Comparison of ENCODE assay signal across 19 cellular contexts in the genomic region with DNA sequence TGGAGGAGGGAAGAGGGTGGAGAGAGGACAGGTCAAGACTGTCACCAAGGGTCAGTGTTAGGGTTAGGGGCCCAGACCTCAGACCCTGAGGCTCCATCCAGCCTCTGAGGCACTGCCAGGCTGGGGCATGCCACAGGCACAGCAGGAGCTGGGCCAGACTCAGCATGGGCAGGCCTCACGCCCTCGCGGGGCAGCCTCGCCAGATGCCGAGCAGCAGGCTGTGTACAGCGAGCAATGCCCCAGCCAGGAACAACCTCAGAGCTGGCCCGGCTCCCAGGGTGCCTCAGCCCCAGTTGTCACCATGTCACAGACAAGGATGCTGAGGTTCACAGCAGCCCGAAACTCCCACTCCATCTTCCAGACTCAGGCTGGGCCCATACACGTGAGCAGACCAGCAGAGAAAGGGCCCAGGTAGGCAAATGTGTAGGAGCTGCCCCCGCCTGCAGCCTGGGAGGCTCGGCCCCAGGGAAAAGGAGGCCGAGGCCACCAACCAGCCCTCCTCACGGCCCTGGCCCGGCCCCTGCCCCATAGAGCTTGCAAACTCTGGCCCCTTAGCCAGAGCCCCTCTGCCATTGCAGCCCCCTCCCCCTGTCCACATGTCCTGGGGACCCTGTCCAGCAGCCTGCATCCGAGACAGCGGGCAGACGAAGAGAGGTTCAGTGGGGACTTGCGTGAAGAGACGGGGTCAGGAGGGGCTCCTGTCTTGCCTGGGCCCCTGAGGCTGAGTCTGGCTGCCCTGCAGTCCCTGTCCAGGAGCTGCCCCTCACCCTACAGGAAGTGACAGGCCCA. TPM values are rescaled to one million over a fixed set of nuclear protein-coding genes. Genes with fewer than 3 reads are reported as not detected.
DNase-seq lines count a peak whose midpoint lies in the region; ATAC-seq and TF ChIP-seq lines count a peak whose summit lies in the region.
"Had no signal": no experiment of that assay in that cellular context is flagged by ENCODE, and none has a peak within 500 bp of the region (broad histone marks: within the 10 kb centered on the region; RNA-seq: fewer than 3 reads in every experiment).

No MANE protein-coding gene starts in this region.

- TF ChIP-seq CTCF in hepatocyte (IDR thresholded peaks at IDR 0.05; ENCODE audit: poor library complexity) (no peak), GM10248 (IDR thresholded peaks at IDR 0.05; ENCODE audit: control extremely low read depth, extremely low read depth, low read depth, missing control alignments) (no peak)

- no peak overlapping the region for H2AFZ ChIP-seq in hepatocyte

- H3K36me3 ChIP-seq in hepatocyte (replicated peaks; ENCODE audit: insufficient read depth, low read depth) (no peaks in the 10 kb centered on the region), aorta (ENCODE audit: control insufficient read depth in 1 of 2, insufficient read depth in 2 of 2, low read length in 1 of 2) (no peaks in the 10 kb centered on the region)

- peak; percentile 30 for ATAC-seq in aorta (ENCODE audit: low FRiP score)
- ATAC-seq: stimulated activated naive CD8-positive, alpha-beta T cell treated with anti-CD3 and anti-CD28 coated beads, Interleukin-15, amount 100 ng/mL, for 72 hours had no signal

- POLR2A ChIA-PET in GM10248 (lab: Yijun Ruan, JAX), result no interaction called here

- H3K27ac ChIP-seq in hepatocyte (peak overlapping the region; percentile 58), aorta (ENCODE audit: low read depth in 1 of 2, low read length in 2 of 2) (peak overlapping the region in 1 of 2 donors; percentile 43)
- H3K27ac ChIP-seq: 22Rv1 had no signal

- WGBS in hepatocyte (ENCODE audit: low lambda C conversion rate, missing lambda C conversion rate), result 88% methylated on average over 18 of the region's 19 CpGs
- WGBS in aorta, 2 donors, result 40 to 41% methylated on average over 18 to 19 of the region's 19 CpGs

- H3K4me2 ChIP-seq in hepatocyte, result no peak overlapping the region

- H3K4me1 ChIP-seq in hepatocyte (ENCODE audit: insufficient read depth), result peaks cover 36% of the 10 kb centered on the region
- no peaks in the 10 kb centered on the region for H3K4me1 ChIP-seq in aorta (ENCODE audit: control insufficient read depth in 1 of 2, insufficient read depth in 2 of 2, low read length in 2 of 2)

- H3K4me3 ChIP-seq in hepatocyte (no peak overlapping the region), aorta (ENCODE audit: low read length in 2 of 2) (no peak overlapping the region)

- H3K27me3 ChIP-seq in hepatocyte, result no peaks in the 10 kb centered on the region
- H3K27me3 ChIP-seq in aorta (ENCODE audit: control insufficient read depth in 1 of 2, insufficient read depth in 2 of 2, low read length in 1 of 2), result no peaks in the 10 kb centered on the region

- CTCF ChIA-PET in GM10248 (lab: Yijun Ruan, JAX), result no interaction called here

- intact Hi-C loops in aorta (cut with DNase I), result no loop called here

- DNase-seq in DMS53 (lab: John Stamatoyannopoulos, UW), result peak; percentile 10
- no peak for DNase-seq in DMS53 treated with DMSO at 0.1 percent for 48 hours (lab: John Stamatoyannopoulos, UW; ENCODE audit: unreplicated experiment)
- peak; percentile 21 for DNase-seq in astrocyte of the hippocampus (ENCODE audit: low read depth, low spot score)
- no peak for DNase-seq in hepatocyte (ENCODE audit: low spot score)
- DNase-seq in aorta, result peak; percentile 79 to 87
- DNase-seq in GM10248 (ENCODE audit: extremely low spot score), result no peak
- DNase-seq in NCI-H2196 (lab: John Stamatoyannopoulos, UW; ENCODE audit: unreplicated experiment), result no peak
- no peak for DNase-seq in NCI-H1105 (lab: John Stamatoyannopoulos, UW)
- DNase-seq: activated CD4-positive, alpha-beta T cell treated with anti-CD3 and anti-CD28 coated beads for 4 hours; CD4-positive, alpha-beta memory T cell; GF-D8; NCI-H146; NCI-H748 treated with DMSO at 0.1 percent for 48 hours; occipital lobe; stimulated activated naive CD8-positive, alpha-beta T cell treated with anti-CD3 and anti-CD28 coated beads, Interleukin-15, amount 100 ng/mL, for 72 hours had no signal

- no peaks in the 10 kb centered on the region for H3K9me2 ChIP-seq in hepatocyte (replicated peaks; ENCODE audit: insufficient read depth)

- no peaks in the 10 kb centered on the region for H4K20me1 ChIP-seq in hepatocyte (ENCODE audit: insufficient read depth, poor library complexity, severe bottlenecking)

- no peaks in the 10 kb centered on the region for H3K79me2 ChIP-seq in hepatocyte

- no peaks in the 10 kb centered on the region for H3K9me3 ChIP-seq in hepatocyte (ENCODE audit: low read depth)
- H3K9me3 ChIP-seq in aorta (ENCODE audit: control insufficient read depth, low read length), result no peaks in the 10 kb centered on the region

RNA-seq across cellular contexts. Expression of a gene that starts 7.5 kb away (rescaled TPM):
- 1.2 and 2.4 TPM in 2 replicates for total RNA-seq in hepatocyte
- polyA plus RNA-seq in hepatocyte, result 1.1 and 4.5 TPM in 2 replicates
- 1 to 10 TPM in 1 of 2 donors, under 1 TPM in 1; 0.68 to 1.3 TPM for total RNA-seq in aorta
- under 1 TPM in 1 of 2 donors, not detected in 1; 0.50 TPM for polyA plus RNA-seq in aorta
- total RNA-seq: CD4-positive, alpha-beta memory T cell; endothelial cell of umbilical vein; occipital lobe; T-helper 2 cell treated with Interferon-gamma antibody and Interleukin-4, amounts not matched to agents 100 ng/mL and 5 ng/mL, for 36 hours had no signal
- polyA plus RNA-seq: CD4-positive, alpha-beta memory T cell; endothelial cell of umbilical vein; keratinocyte had no signal

RNA-seq across cellular contexts. Expression of a gene that starts 17.5 kb away (rescaled TPM):
- total RNA-seq in hepatocyte (1.8 and 4.3 TPM in 2 replicates), aorta (not detected)
- polyA plus RNA-seq in hepatocyte (2.1 and 2.2 TPM in 2 replicates), aorta (not detected)
- total RNA-seq: CD4-positive, alpha-beta memory T cell; endothelial cell of umbilical vein had no signal
- polyA plus RNA-seq: CD4-positive, alpha-beta memory T cell; keratinocyte had no signal

Comparison
In these comparisons a context has a peak if more than half of its experiments do, and no peak if none do; other contexts are left out.
1. DNase-seq: peak in DMS53 (single experiment), astrocyte of the hippocampus (single experiment) and aorta (2 of 2); none in DMS53 treated with DMSO at 0.1 percent for 48 hours (single experiment), hepatocyte (single experiment), GM10248 (single experiment), NCI-H2196 (single experiment) and NCI-H1105 (single experiment).